ENCODE assay signal across 22 cellular contexts in genomic region chr11:84163115-84163514, GRCh38.
DNase-seq lines count a peak whose midpoint lies in the region; ATAC-seq, FAIRE-seq and TF ChIP-seq lines count a peak whose summit lies in the region.
"Had no signal": no experiment of that assay in that cellular context is flagged by ENCODE, and none has a peak within 500 bp of the region (broad histone marks: within the 10 kb centered on the region; RNA-seq: fewer than 3 reads in every experiment).

No MANE protein-coding gene starts in this region.

- no peak for TF ChIP-seq CTCF in D721Med (IDR thresholded peaks at IDR 0.05; ENCODE audit: insufficient read depth, missing control alignments)

- no peak for ATAC-seq in activated naive CD4-positive, alpha-beta T cell treated with anti-CD3 and anti-CD28 coated beads, Interleukin-2, amount 50 U/mL, for 72 hours
- ATAC-seq: A549 had no signal

- FAIRE-seq in D721Med (lab: Jason Lieb, UNC), result peak; percentile 29
- FAIRE-seq: A549, G401.6, GM12891, GM19239 had no signal

- H3K27ac Mint-ChIP-seq in activated naive CD4-positive, alpha-beta T cell treated with anti-CD3 and anti-CD28 coated beads, Interleukin-2, amount 50 U/mL, for 72 hours, result no peak overlapping the region
- H3K27ac Mint-ChIP-seq: CD14-positive monocyte; CD4-positive, alpha-beta memory T cell; CD4-positive, CD25-positive, alpha-beta regulatory T cell; CD8-positive, alpha-beta memory T cell had no signal

- no peaks in the 10 kb centered on the region for H3K36me3 Mint-ChIP-seq in activated naive CD4-positive, alpha-beta T cell treated with anti-CD3 and anti-CD28 coated beads, Interleukin-2, amount 50 U/mL, for 72 hours
- H3K36me3 Mint-ChIP-seq: CD14-positive monocyte; CD4-positive, alpha-beta memory T cell; CD4-positive, CD25-positive, alpha-beta regulatory T cell; CD8-positive, alpha-beta memory T cell had no signal

- peak overlapping the region; percentile 44 for H3K27ac ChIP-seq in cingulate gyrus (ENCODE audit: low read depth, low read length)
- H3K27ac ChIP-seq: 22Rv1, A549, BLaER1 had no signal

- DNase-seq in D721Med (ENCODE audit: insufficient read length, low spot score) (no peak), pons (ENCODE audit: low spot score) (peak; percentile 69), superior temporal gyrus (ENCODE audit: extremely low spot score) (peak; percentile 57), NCI-H2107 (lab: John Stamatoyannopoulos, UW) (no peak), ACHN (no peak)
- no peak for DNase-seq in activated naive CD4-positive, alpha-beta T cell treated with anti-CD3 and anti-CD28 coated beads, Interleukin-2, amount 50 U/mL, for 72 hours (ENCODE audit: low spot score in 2 of 2)
- DNase-seq: BE2C; C1 segment of cervical spinal cord; CD4-positive, alpha-beta memory T cell; CD4-positive, CD25-positive, alpha-beta regulatory T cell; CD8-positive, alpha-beta memory T cell; COR-L47; DMS79 treated with DMSO at 0.1 percent for 48 hours; GF-D8 had no signal

- in situ Hi-C loops in ACHN (cut with HindIII; ENCODE audit: low pct_ligation_motif_present, low pct_unique_long_range_greater_than_20kb, low sequenced_read_pairs), result no loop called here

- peaks cover 12 to 26% of the 10 kb centered on the region in 2 donors for H3K9me3 Mint-ChIP-seq in activated naive CD4-positive, alpha-beta T cell treated with anti-CD3 and anti-CD28 coated beads, Interleukin-2, amount 50 U/mL, for 72 hours

Comparison
In these comparisons a context has a peak if more than half of its experiments do, and no peak if none do; other contexts are left out.
1. DNase-seq: peak in pons (single experiment) and superior temporal gyrus (single experiment); none in D721Med (single experiment), NCI-H2107 (single experiment), activated naive CD4-positive, alpha-beta T cell treated with anti-CD3 and anti-CD28 coated beads, Interleukin-2, amount 50 U/mL, for 72 hours (0 of 2) and ACHN (single experiment).